In the genomic region with DNA sequence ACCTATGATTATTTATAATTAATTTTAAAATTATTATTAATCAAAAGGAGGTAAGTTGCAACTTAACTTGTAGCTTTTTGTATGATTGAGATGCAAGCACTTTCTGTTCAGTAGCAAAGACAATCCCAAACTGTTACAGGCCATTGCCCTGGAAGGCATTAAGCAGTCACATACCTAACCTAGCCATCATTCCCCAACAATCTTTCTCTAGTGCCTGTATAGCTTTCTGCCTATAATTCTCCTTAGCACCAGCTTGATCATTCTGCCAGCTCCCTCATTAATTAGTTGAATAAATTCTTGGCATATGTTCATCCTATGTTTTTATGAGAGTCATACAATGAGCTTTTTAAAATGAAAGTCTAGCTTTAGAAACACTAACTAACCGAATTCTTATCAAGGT, we compare ENCODE assay signal across 25 cellular contexts.
DNase-seq lines count a peak whose midpoint lies in the region; TF ChIP-seq lines count a peak whose summit lies in the region.
"Had no signal": no experiment of that assay in that cellular context is flagged by ENCODE, and none has a peak within 500 bp of the region (broad histone marks: within the 10 kb centered on the region; RNA-seq: fewer than 3 reads in every experiment).

No MANE protein-coding gene starts in this region.

- H3K27me3 ChIP-seq in SJSA1 (replicated peaks) (no peaks in the 10 kb centered on the region), transverse colon (no peaks in the 10 kb centered on the region), smooth muscle cell (ENCODE audit: low read depth) (no peaks in the 10 kb centered on the region)
- H3K27me3 ChIP-seq: neutrophil, vagina had no signal

- H2AFZ ChIP-seq in smooth muscle cell (ENCODE audit: low read depth): no peak overlapping the region
- H2AFZ ChIP-seq: GM23248 had no signal

- H3K4me1 ChIP-seq in SJSA1 (replicated peaks) (peaks cover 20% of the 10 kb centered on the region), transverse colon (no peaks in the 10 kb centered on the region), smooth muscle cell (ENCODE audit: low read depth) (no peaks in the 10 kb centered on the region)
- H3K4me1 ChIP-seq: prostate gland, vagina had no signal

- no peaks in the 10 kb centered on the region for H3K79me2 ChIP-seq in smooth muscle cell (ENCODE audit: low read depth)

- DNase-seq in NCI-H446 treated with DMSO at 0.1 percent for 48 hours (lab: John Stamatoyannopoulos, UW) (peak; percentile 2), NCI-H446 (lab: John Stamatoyannopoulos, UW) (no peak), SJSA1 (ENCODE audit: low read depth in 1 of 2, low spot score in 2 of 2) (no peak), glomerular visceral epithelial cell (ENCODE audit: extremely low spot score) (peak; percentile 26), retinal pigment epithelial cell (ENCODE audit: low read depth) (peak; percentile 66), transverse colon (no peak), smooth muscle cell (lab: John Stamatoyannopoulos, UW; ENCODE audit: unreplicated experiment) (no peak), middle frontal gyrus (ENCODE audit: extremely low spot score, low spot score) (no peak)
- DNase-seq: activated CD4-positive, alpha-beta memory T cell treated with anti-CD3 and anti-CD28 coated beads for 36 hours; activated CD4-positive, CD25-positive, alpha-beta regulatory T cell; activated CD8-positive, alpha-beta memory T cell treated with anti-CD3 and anti-CD28 coated beads, Interleukin-2, amount 50 U/mL, for 48 hours; activated naive CD4-positive, alpha-beta T cell treated with anti-CD3 and anti-CD28 coated beads, Interleukin-2, amount 10 ng/mL, durations not matched to agents 7 days and 5 days; CD4-positive, alpha-beta T cell; effector CD4-positive, alpha-beta T cell; head of caudate nucleus; KG1; left cardiac atrium; NCI-H1436 treated with DMSO at 0.1 percent for 48 hours; NCI-H2107 had no signal

- no peaks in the 10 kb centered on the region for H3F3A ChIP-seq in smooth muscle cell (ENCODE audit: low read depth)

- no peaks in the 10 kb centered on the region for H3K9me3 ChIP-seq in SJSA1 (replicated peaks)
- no peaks in the 10 kb centered on the region for H3K9me3 ChIP-seq in transverse colon
- no peaks in the 10 kb centered on the region for H3K9me3 ChIP-seq in smooth muscle cell (replicated peaks; ENCODE audit: low read depth)
- H3K9me3 ChIP-seq: neutrophil, prostate gland, thoracic aorta, vagina had no signal

- H3K27ac ChIP-seq in SJSA1: peak overlapping the region; percentile 69
- H3K27ac ChIP-seq in transverse colon: no peak overlapping the region
- no peak overlapping the region for H3K27ac ChIP-seq in smooth muscle cell (ENCODE audit: low read depth)
- H3K27ac ChIP-seq: 22Rv1, GM23248, neutrophil, prostate gland, thoracic aorta, vagina had no signal

- H3K4me3 ChIP-seq in SJSA1 (no peak overlapping the region), retinal pigment epithelial cell (ENCODE audit: low read length) (no peak overlapping the region), transverse colon (no peak overlapping the region), smooth muscle cell (no peak overlapping the region)
- H3K4me3 ChIP-seq: GM23248, prostate gland, thoracic aorta, vagina had no signal

- in situ Hi-C loops in transverse colon (cut with MboI; ENCODE audit: low pct_ligation_motif_present in 1 of 4, low pct_unique_long_range_greater_than_20kb in 1 of 4, low sequenced_read_pairs in 3 of 4): no loop called here

- TF ChIP-seq CTCF in retinal pigment epithelial cell (conservative IDR thresholded peaks at IDR 0.05; ENCODE audit: low read depth, low read length) (no peak), transverse colon (IDR thresholded peaks at IDR 0.05) (no peak), smooth muscle cell (IDR thresholded peaks at IDR 0.05; ENCODE audit: borderline replicate concordance, insufficient read depth, poor library complexity, severe bottlenecking) (no peak)

- intact Hi-C loops in transverse colon (cut with DNase I; ENCODE audit: low total_unique reads): no loop called here

- H4K20me1 ChIP-seq in smooth muscle cell (ENCODE audit: low read depth): no peaks in the 10 kb centered on the region

- TF ChIP-seq EP300 in transverse colon (IDR thresholded peaks at IDR 0.05; ENCODE audit: low read depth): no peak

- TF ChIP-seq POLR2A in transverse colon (IDR thresholded peaks at IDR 0.05): no peak

- WGBS in transverse colon (ENCODE audit: low coverage in 1 of 2), 2 donors: 36 to 65% methylated on average over 1 of the region's 1 CpG
- WGBS in smooth muscle cell (ENCODE audit: low lambda C conversion rate): 94% methylated on average over 1 of the region's 1 CpG

- no peaks in the 10 kb centered on the region for H3K36me3 ChIP-seq in SJSA1
- no peaks in the 10 kb centered on the region for H3K36me3 ChIP-seq in transverse colon
- H3K36me3 ChIP-seq in smooth muscle cell (ENCODE audit: low read depth): no peaks in the 10 kb centered on the region
- H3K36me3 ChIP-seq: neutrophil, prostate gland, thoracic aorta, vagina had no signal

- no peak overlapping the region for H3K4me2 ChIP-seq in smooth muscle cell

- H3K9ac ChIP-seq in smooth muscle cell (ENCODE audit: low read depth): no peak overlapping the region
- H3K9ac ChIP-seq: GM23248 had no signal

Comparison
In these comparisons a context has a peak if more than half of its experiments do, and no peak if none do; other contexts are left out.
1. DNase-seq: peak in NCI-H446 treated with DMSO at 0.1 percent for 48 hours (single experiment), glomerular visceral epithelial cell (single experiment) and retinal pigment epithelial cell (single experiment); none in NCI-H446 (0 of 2), SJSA1 (0 of 2), transverse colon (single experiment), smooth muscle cell (single experiment) and middle frontal gyrus (single experiment).